In the genomic region with DNA sequence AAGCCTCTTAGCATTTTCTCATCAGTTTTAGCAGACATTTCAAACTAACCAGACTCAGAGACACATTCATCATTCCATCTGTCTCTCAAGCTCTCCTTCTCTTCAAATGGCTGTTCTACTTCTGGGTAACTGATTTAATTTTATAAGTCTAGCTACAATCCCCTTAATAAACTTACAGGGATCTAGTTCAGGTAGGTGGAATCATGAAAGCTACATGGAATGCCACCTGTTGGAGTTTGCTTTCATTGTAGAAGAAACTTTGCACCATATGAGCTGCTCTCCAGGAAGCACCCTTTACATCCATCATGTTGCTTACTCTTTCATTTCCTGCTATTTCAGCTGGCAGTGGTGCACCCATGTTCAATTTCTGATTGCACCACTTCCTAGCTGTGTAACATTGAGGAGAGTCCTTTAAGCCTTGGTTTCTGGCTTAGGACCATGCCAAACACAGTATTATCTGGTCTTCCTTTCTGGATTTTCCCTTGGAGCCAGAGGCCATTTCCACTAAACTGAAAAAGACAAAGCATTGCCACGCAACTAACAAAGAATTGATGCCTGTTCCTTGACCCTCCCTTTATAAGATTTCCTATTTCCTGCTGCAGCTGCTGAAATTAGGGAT, we compare ENCODE assay signal across 10 cellular contexts.
A peak's percentile ranks its signal among the peaks of the same experiment; 100 is the strongest.
DNase-seq lines count a peak whose midpoint lies in the region; TF ChIP-seq lines count a peak whose summit lies in the region.
"Had no signal": no experiment of that assay in that cellular context is flagged by ENCODE, and none has a peak within 500 bp of the region (broad histone marks: within the 10 kb centered on the region; RNA-seq: fewer than 3 reads in every experiment).

No MANE protein-coding gene starts in this region.

- DNase-seq in NCI-H2029 (lab: John Stamatoyannopoulos, UW) = peak; percentile 32
- no peak for DNase-seq in NCI-H2029 treated with DMSO at 0.1 percent for 48 hours (lab: John Stamatoyannopoulos, UW)
- peak; percentile 12 for DNase-seq in NCI-H226
- DNase-seq in fibroblast of pulmonary artery (ENCODE audit: low read depth) = peak; percentile 78
- DNase-seq in testis = no peak
- DNase-seq in DMS 273 (lab: John Stamatoyannopoulos, UW; ENCODE audit: unreplicated experiment) = no peak
- no peak for DNase-seq in osteoblast (ENCODE audit: insufficient read length, low spot score, missing footprints)
- DNase-seq: gastrocnemius medialis had no signal

- no peak for TF ChIP-seq CTCF in fibroblast of pulmonary artery (IDR thresholded peaks at IDR 0.05; ENCODE audit: low read length, missing control alignments)
- TF ChIP-seq CTCF in testis (IDR thresholded peaks at IDR 0.05) = no peak
- TF ChIP-seq CTCF in osteoblast (IDR thresholded peaks at IDR 0.05; ENCODE audit: extremely low read depth, low read depth, low read length) = no peak

- H3K4me3 ChIP-seq in fibroblast of pulmonary artery (replicated peaks; ENCODE audit: low read depth, low read length) = no peak overlapping the region
- H3K4me3 ChIP-seq in rectal smooth muscle tissue (ENCODE audit: low read length) = no peak overlapping the region
- H3K4me3 ChIP-seq in testis = no peak overlapping the region
- no peak overlapping the region for H3K4me3 ChIP-seq in osteoblast (ENCODE audit: insufficient read depth, low read length)
- H3K4me3 ChIP-seq: cardiac muscle cell, gastrocnemius medialis had no signal

- peak overlapping the region; percentile 21 for H3K27ac ChIP-seq in rectal smooth muscle tissue (ENCODE audit: low read depth, low read length)
- no peak overlapping the region for H3K27ac ChIP-seq in testis
- no peak overlapping the region for H3K27ac ChIP-seq in osteoblast (ENCODE audit: low read depth, low read length)
- H3K27ac ChIP-seq: cardiac muscle cell had no signal

- no peaks in the 10 kb centered on the region for H3K79me2 ChIP-seq in osteoblast (ENCODE audit: insufficient read depth, low read length)

- H4K20me1 ChIP-seq in osteoblast (ENCODE audit: insufficient read depth, low read length) = no peaks in the 10 kb centered on the region

- H3K27me3 ChIP-seq in rectal smooth muscle tissue (ENCODE audit: control insufficient read depth, insufficient read depth, low read length) = no peaks in the 10 kb centered on the region
- H3K27me3 ChIP-seq in testis = no peaks in the 10 kb centered on the region
- H3K27me3 ChIP-seq in osteoblast (ENCODE audit: insufficient read depth, low read length) = no peaks in the 10 kb centered on the region
- H3K27me3 ChIP-seq: cardiac muscle cell, gastrocnemius medialis had no signal

- no peaks in the 10 kb centered on the region for H3K36me3 ChIP-seq in rectal smooth muscle tissue (ENCODE audit: control insufficient read depth, insufficient read depth, low read length)
- no peaks in the 10 kb centered on the region for H3K36me3 ChIP-seq in testis (ENCODE audit: low read depth, missing control alignments)
- no peaks in the 10 kb centered on the region for H3K36me3 ChIP-seq in osteoblast (ENCODE audit: insufficient read depth, low read length)
- H3K36me3 ChIP-seq: cardiac muscle cell, gastrocnemius medialis had no signal

- H3K9me3 ChIP-seq in testis = no peaks in the 10 kb centered on the region
- no peaks in the 10 kb centered on the region for H3K9me3 ChIP-seq in osteoblast (ENCODE audit: low read depth, low read length)
- H3K9me3 ChIP-seq: gastrocnemius medialis had no signal

- intact Hi-C loops in testis (cut with DNase I; ENCODE audit: low total_unique reads) = no loop called here

- WGBS in testis, 2 donors = 90 to 92% methylated on average over 1 of the region's 1 CpG

- TF ChIP-seq POLR2A in testis (IDR thresholded peaks at IDR 0.05) = no peak

- peaks cover 16% of the 10 kb centered on the region for H3K4me1 ChIP-seq in rectal smooth muscle tissue (ENCODE audit: control insufficient read depth, insufficient read depth, low read length)
- no peaks in the 10 kb centered on the region for H3K4me1 ChIP-seq in testis
- H3K4me1 ChIP-seq in osteoblast (ENCODE audit: insufficient read depth, low read length) = peaks cover 8% of the 10 kb centered on the region

- H3K4me2 ChIP-seq in osteoblast (ENCODE audit: insufficient read depth, low read length) = no peak overlapping the region

- no peak overlapping the region for H2AFZ ChIP-seq in osteoblast (ENCODE audit: low read length)

- H3K9ac ChIP-seq in rectal smooth muscle tissue (ENCODE audit: low read length) = no peak overlapping the region

Comparison
In these comparisons a context has a peak if more than half of its experiments do, and no peak if none do; other contexts are left out.
1. DNase-seq: peak in NCI-H2029 (single experiment), NCI-H226 (single experiment) and fibroblast of pulmonary artery (single experiment); none in NCI-H2029 treated with DMSO at 0.1 percent for 48 hours (single experiment), testis (single experiment), DMS 273 (single experiment) and osteoblast (single experiment).